11 cellular contexts compared by ENCODE assay signal in the genomic region with DNA sequence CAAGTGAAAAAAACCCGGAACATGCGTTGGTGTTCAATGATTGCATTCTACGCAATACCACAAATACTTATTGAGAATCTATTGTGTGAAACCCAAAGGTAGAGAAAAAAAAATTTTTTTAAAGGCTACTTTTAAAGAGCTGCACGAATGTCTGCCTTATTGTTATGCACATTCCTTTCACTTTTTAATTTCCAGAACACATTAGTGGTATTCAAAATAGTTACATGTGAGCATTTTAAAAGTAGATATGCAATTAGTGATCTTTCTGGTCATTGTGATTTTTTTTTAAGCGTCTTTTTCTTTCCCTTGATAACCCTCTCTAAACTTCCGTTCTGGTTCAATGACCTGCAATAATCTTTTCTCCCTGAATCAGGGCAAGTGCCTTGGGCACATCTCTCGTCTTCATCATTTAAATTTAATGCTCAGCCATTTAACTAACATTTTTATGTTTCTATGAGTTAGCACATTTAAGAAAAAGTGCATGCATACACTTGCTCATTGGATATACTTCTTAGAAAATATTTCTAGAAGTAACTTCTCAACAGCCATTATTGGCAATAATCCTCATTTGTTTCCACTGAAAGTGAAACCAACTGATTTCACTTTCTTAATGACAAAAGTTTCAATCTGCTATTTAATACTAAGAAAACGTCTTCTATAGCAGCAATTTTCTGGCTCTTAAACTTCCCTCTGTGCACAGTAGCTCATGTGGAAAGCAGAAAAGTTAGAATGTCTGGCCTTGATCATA.
DNase-seq lines count a peak whose midpoint lies in the region; ATAC-seq and TF ChIP-seq lines count a peak whose summit lies in the region.
"Had no signal": no experiment of that assay in that cellular context is flagged by ENCODE, and none has a peak within 500 bp of the region (broad histone marks: within the 10 kb centered on the region; RNA-seq: fewer than 3 reads in every experiment).

No MANE protein-coding gene starts in this region.

- DNase-seq in AG09309 (ENCODE audit: low read depth) (no peak), fibroblast of the aortic adventitia (ENCODE audit: low read depth) (no peak), SK-N-DZ (ENCODE audit: low spot score) (no peak)
- no peak for DNase-seq in activated CD4-positive, alpha-beta T cell treated with anti-CD3 and anti-CD28 coated beads, Interleukin-2, amount 50 U/mL, for 48 hours
- DNase-seq: activated CD4-positive, CD25-positive, alpha-beta regulatory T cell treated with anti-CD3 and anti-CD28 coated beads, Interleukin-2, amount 50 U/mL, for 72 hours; NCI-H2029 treated with DMSO at 0.1 percent for 48 hours; stimulated activated CD4-positive, alpha-beta T cell treated with anti-CD3 and anti-CD28 coated beads, Interleukin-4, amount 100 ng/mL, for 4 hours had no signal

- TF ChIP-seq CTCF in AG09309 (IDR thresholded peaks at IDR 0.05; ENCODE audit: control insufficient read depth, insufficient read depth, low read depth, low read length, missing control alignments) (no peak), fibroblast of the aortic adventitia (IDR thresholded peaks at IDR 0.05; ENCODE audit: insufficient read depth, low read length) (no peak)

- H3K4me3 ChIP-seq in AG09309 (ENCODE audit: control insufficient read depth, low read depth, low read length) (peak overlapping the region; percentile 4; the same call in 1 of the 2 replicates), fibroblast of the aortic adventitia (ENCODE audit: low read depth, low read length) (peak overlapping the region; percentile 58)

- ATAC-seq in GM19463 (IDR thresholded peaks at IDR 0.05; ENCODE audit: unreplicated experiment) (peak; percentile 72), HG03520 (IDR thresholded peaks at IDR 0.05; ENCODE audit: unreplicated experiment) (peak; percentile 65), HG02588 (IDR thresholded peaks at IDR 0.05; ENCODE audit: unreplicated experiment) (no peak)
- no peak for ATAC-seq in activated CD4-positive, CD25-positive, alpha-beta regulatory T cell treated with anti-CD3 and anti-CD28 coated beads, Interleukin-2, amount 50 U/mL, for 24 hours

Comparison
In these comparisons a context has a peak if more than half of its experiments do, and no peak if none do; other contexts are left out.
1. ATAC-seq: peak in GM19463 (single experiment) and HG03520 (single experiment); none in activated CD4-positive, CD25-positive, alpha-beta regulatory T cell treated with anti-CD3 and anti-CD28 coated beads, Interleukin-2, amount 50 U/mL, for 24 hours (0 of 2) and HG02588 (single experiment).